Comparison of ENCODE assay signal across 13 cellular contexts in the genomic region with DNA sequence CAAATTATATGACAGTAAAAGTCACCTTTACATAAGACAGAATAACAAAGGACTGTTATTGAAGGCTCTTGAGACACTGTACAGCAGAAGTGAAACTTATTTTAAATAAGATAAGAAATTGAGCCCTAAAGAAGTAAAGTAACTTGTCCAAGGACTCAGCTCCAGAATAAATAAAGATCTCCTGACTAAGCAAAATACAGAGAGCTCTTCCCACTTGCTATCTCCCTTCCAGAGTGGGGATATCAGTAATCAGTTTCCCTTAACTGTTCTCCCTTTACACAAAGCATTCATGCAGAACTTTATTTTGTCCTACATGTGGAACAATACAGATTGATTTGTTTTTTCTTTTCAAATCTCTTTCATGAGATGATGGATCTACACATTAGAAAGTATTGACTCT.
DNase-seq lines count a peak whose midpoint lies in the region; TF ChIP-seq lines count a peak whose summit lies in the region.
"Had no signal": no experiment of that assay in that cellular context is flagged by ENCODE, and none has a peak within 500 bp of the region (broad histone marks: within the 10 kb centered on the region; RNA-seq: fewer than 3 reads in every experiment).

No MANE protein-coding gene starts in this region.

- peak overlapping the region; percentile 94 for H3K27ac Mint-ChIP-seq in activated naive CD4-positive, alpha-beta T cell treated with anti-CD3 and anti-CD28 coated beads for 36 hours
- H3K27ac Mint-ChIP-seq in dendritic cell treated with granulocyte-macrophage colony-stimulating factor and Interleukin-4, amounts not matched to agents 40 ng/mL and 50 ng/mL, for 4 days: peak overlapping the region; percentile 27

- TF ChIP-seq POLR2A in tibial nerve (IDR thresholded peaks at IDR 0.05): no peak

- no peak for TF ChIP-seq CTCF in tibial nerve (IDR thresholded peaks at IDR 0.05)

- H3K27me3 ChIP-seq in tibial nerve: no peaks in the 10 kb centered on the region

- no peak for DNase-seq in activated naive CD4-positive, alpha-beta T cell treated with anti-CD3 and anti-CD28 coated beads for 36 hours
- no peak for DNase-seq in activated naive CD4-positive, alpha-beta T cell treated with anti-CD3 and anti-CD28 coated beads, Interleukin-2, amount 50 U/mL, for 16 hours
- DNase-seq in OCI-M1 (lab: John Stamatoyannopoulos, UW) (peak; percentile 71), tibial nerve (ENCODE audit: low spot score in 2 of 2) (no peak), NCI-H1436 treated with DMSO at 0.1 percent for 48 hours (lab: John Stamatoyannopoulos, UW) (no peak), HuH-7 (ENCODE audit: low spot score) (no peak), NCI-H146 treated with DMSO at 0.1 percent for 48 hours (lab: John Stamatoyannopoulos, UW; ENCODE audit: unreplicated experiment) (no peak)
- DNase-seq: effector CD8-positive, alpha-beta T cell; left colon; NCI-H2029 treated with DMSO at 0.1 percent for 48 hours had no signal

- no peaks in the 10 kb centered on the region for H3K27me3 Mint-ChIP-seq in activated naive CD4-positive, alpha-beta T cell treated with anti-CD3 and anti-CD28 coated beads for 36 hours (ENCODE audit: low read depth)
- no peaks in the 10 kb centered on the region for H3K27me3 Mint-ChIP-seq in dendritic cell treated with granulocyte-macrophage colony-stimulating factor and Interleukin-4, amounts not matched to agents 40 ng/mL and 50 ng/mL, for 4 days

- no peak overlapping the region for H3K4me3 ChIP-seq in tibial nerve
- H3K4me3 ChIP-seq: prostate gland had no signal

- peaks cover 3% of the 10 kb centered on the region for H3K36me3 Mint-ChIP-seq in activated naive CD4-positive, alpha-beta T cell treated with anti-CD3 and anti-CD28 coated beads for 36 hours (ENCODE audit: low read depth)
- H3K36me3 Mint-ChIP-seq in dendritic cell treated with granulocyte-macrophage colony-stimulating factor and Interleukin-4, amounts not matched to agents 40 ng/mL and 50 ng/mL, for 4 days (ENCODE audit: low read depth): peaks cover 5% of the 10 kb centered on the region

- peak overlapping the region; percentile 38 for H3K4me3 Mint-ChIP-seq in activated naive CD4-positive, alpha-beta T cell treated with anti-CD3 and anti-CD28 coated beads for 36 hours
- no peak overlapping the region for H3K4me3 Mint-ChIP-seq in dendritic cell treated with granulocyte-macrophage colony-stimulating factor and Interleukin-4, amounts not matched to agents 40 ng/mL and 50 ng/mL, for 4 days

- peaks cover 85% of the 10 kb centered on the region for H3K4me1 Mint-ChIP-seq in activated naive CD4-positive, alpha-beta T cell treated with anti-CD3 and anti-CD28 coated beads for 36 hours (ENCODE audit: low read depth)
- peaks cover 38% of the 10 kb centered on the region for H3K4me1 Mint-ChIP-seq in dendritic cell treated with granulocyte-macrophage colony-stimulating factor and Interleukin-4, amounts not matched to agents 40 ng/mL and 50 ng/mL, for 4 days (ENCODE audit: low read depth)

- TF ChIP-seq EP300 in tibial nerve (IDR thresholded peaks at IDR 0.05): no peak

- peak overlapping the region in 3 of 4 donors; percentile 68 to 78 (median 74) for H3K27ac ChIP-seq in tibial nerve
- H3K27ac ChIP-seq: RWPE1 had no signal

- H3K4me1 ChIP-seq in tibial nerve: peaks cover 0 to 55% (median 32%) of the 10 kb centered on the region in 4 donors
- H3K4me1 ChIP-seq: prostate gland had no signal

- intact Hi-C loops in activated naive CD4-positive, alpha-beta T cell treated with anti-CD3 and anti-CD28 coated beads for 36 hours (cut with micrococcal nuclease): loop anchor here (1.0 to 5.0 kb wide), 13 partner anchors 8 to 483 kb away; a partner anchor contains a TSS
- intact Hi-C loops in dendritic cell treated with granulocyte-macrophage colony-stimulating factor and Interleukin-4, amounts not matched to agents 40 ng/mL and 50 ng/mL, for 4 days (cut with micrococcal nuclease): no loop called here

- H3K36me3 ChIP-seq in tibial nerve: no peaks in the 10 kb centered on the region
- H3K36me3 ChIP-seq: prostate gland had no signal

- H3K9me3 Mint-ChIP-seq in activated naive CD4-positive, alpha-beta T cell treated with anti-CD3 and anti-CD28 coated beads for 36 hours: no peaks in the 10 kb centered on the region
- H3K9me3 Mint-ChIP-seq in dendritic cell treated with granulocyte-macrophage colony-stimulating factor and Interleukin-4, amounts not matched to agents 40 ng/mL and 50 ng/mL, for 4 days: no peaks in the 10 kb centered on the region

- CTCF ChIA-PET in activated naive CD4-positive, alpha-beta T cell treated with anti-CD3 and anti-CD28 coated beads for 36 hours (lab: Charles Lee): interaction anchor here (0.5 to 4.1 kb wide), 14 partner anchors 14 to 191 kb away, joined by 3 to 27 read pairs (median 7); a partner anchor contains a TSS

- H3K9me3 ChIP-seq in tibial nerve: no peaks in the 10 kb centered on the region
- H3K9me3 ChIP-seq: prostate gland had no signal
